3 cellular contexts compared by ENCODE assay signal in the genomic region with DNA sequence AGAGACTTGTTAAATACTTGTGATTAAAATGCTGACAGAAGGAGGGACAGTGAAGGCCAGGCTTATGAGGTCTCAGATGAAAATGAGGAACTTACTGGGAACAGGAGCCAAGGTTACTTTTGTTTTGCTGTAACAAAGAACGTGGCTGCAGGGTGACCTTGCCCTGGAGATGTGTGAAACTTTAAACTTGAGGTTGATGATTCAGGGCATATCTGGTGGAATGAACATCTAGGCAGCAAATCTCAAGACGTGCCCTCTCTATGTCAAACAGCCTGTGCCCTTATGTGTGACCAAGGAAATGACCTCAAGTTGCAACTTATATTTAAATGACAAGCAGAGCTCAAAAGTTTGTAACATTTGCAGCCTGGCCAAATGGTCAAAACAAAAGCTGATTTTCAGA. TPM values are rescaled to one million over a fixed set of nuclear protein-coding genes. Genes with fewer than 3 reads are reported as not detected.
"Had no signal": no experiment of that assay in that cellular context is flagged by ENCODE, and none has a peak within 500 bp of the region (broad histone marks: within the 10 kb centered on the region; RNA-seq: fewer than 3 reads in every experiment).

No MANE protein-coding gene starts in this region.

RNA-seq across cellular contexts. Expression of a gene that starts 58.6 kb away (rescaled TPM):
- total RNA-seq: thoracic aorta had no signal
- polyA plus RNA-seq: naive thymus-derived CD8-positive, alpha-beta T cell; smooth muscle cell had no signal
